1 cellular context compared by ENCODE assay signal in the genomic region with DNA sequence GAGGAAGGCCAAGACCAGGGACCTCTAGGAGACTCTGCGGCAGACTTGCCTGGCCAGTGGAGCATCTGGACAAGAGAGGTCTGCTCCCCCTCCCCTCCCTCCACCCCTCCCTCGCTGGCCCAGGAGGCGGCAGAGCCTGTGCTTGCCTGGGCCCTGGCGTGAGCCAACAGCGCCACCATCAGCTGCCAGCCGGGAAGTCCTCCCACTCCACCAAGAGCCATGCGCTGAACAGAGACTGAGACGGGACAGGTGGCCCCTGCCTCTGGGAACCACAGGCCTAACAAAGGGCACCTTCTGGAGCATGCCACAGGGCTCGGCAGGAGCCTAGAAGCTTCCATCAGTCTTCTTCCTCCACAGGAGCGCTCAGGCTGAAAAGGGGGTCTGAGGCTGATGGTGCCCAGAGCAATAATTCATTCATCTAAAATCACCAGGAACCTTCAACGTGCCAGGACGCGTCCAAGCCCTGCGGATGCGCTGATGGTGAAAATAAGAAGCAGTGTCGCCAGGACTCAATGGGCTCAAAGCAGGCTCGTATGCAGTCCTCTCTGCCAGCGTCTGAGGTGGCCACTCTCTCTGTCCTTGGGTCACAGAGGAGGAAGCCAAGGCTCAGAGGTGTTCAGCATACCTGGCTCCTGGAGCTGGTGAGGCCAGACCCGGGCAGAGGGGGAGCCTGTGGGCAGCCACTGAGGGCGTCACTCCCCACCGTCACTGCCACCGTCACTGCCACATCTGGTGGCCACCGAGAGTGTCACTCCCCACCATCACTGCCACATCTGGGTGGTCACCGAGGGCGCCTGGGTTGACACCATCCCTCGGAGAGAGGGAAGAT.
TF ChIP-seq lines count a peak whose summit lies in the region.

No MANE protein-coding gene starts in this region.

TF ChIP-seq in H1, 55 proteins besides CTCF, POLR2A, EP300 and RAD21:
- TF ChIP-seq SIX5 (IDR thresholded peaks at IDR 0.05; ENCODE audit: low read depth, low read length) = no peak
- TF ChIP-seq GABPA (IDR thresholded peaks at IDR 0.05; ENCODE audit: borderline replicate concordance, insufficient read depth, low read length) = no peak
- TF ChIP-seq BCL11A (IDR thresholded peaks at IDR 0.05; ENCODE audit: low read depth in 2 of 2, low read length in 2 of 2) = no peak
- TF ChIP-seq POU5F1 (IDR thresholded peaks at IDR 0.05; ENCODE audit: low read depth, low read length) = no peak
- TF ChIP-seq EZH2 (IDR thresholded peaks at IDR 0.05; ENCODE audit: low read depth, low read length, severe bottlenecking) = no peak
- no peak for TF ChIP-seq SUZ12 (IDR thresholded peaks at IDR 0.05; ENCODE audit: low read length)
- TF ChIP-seq GTF2F1 (IDR thresholded peaks at IDR 0.05; ENCODE audit: borderline replicate concordance, low read depth, low read length) = no peak
- TF ChIP-seq BACH1 (IDR thresholded peaks at IDR 0.05; ENCODE audit: low read length) = no peak
- no peak for TF ChIP-seq RXRA (IDR thresholded peaks at IDR 0.05; ENCODE audit: insufficient read depth, low read depth, low read length)
- no peak for TF ChIP-seq CEBPB (IDR thresholded peaks at IDR 0.05; ENCODE audit: low read depth, low read length)
- TF ChIP-seq RBBP5 (IDR thresholded peaks at IDR 0.05; ENCODE audit: borderline replicate concordance, low read depth, low read length) = 0 out of 2 replicates have a peak, but pooled peaks have one; percentile 41
- TF ChIP-seq, protein P1, sequence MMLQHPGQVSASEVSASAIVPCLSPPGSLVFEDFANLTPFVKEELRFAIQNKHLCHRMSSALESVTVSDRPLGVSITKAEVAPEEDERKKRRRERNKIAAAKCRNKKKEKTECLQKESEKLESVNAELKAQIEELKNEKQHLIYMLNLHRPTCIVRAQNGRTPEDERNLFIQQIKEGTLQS (IDR thresholded peaks at IDR 0.05; ENCODE audit: insufficient read depth, low read depth, low read length) = no peak
- no peak for TF ChIP-seq YY1 (IDR thresholded peaks at IDR 0.05; ENCODE audit: low read depth, low read length)
- no peak for TF ChIP-seq JUND (IDR thresholded peaks at IDR 0.05; ENCODE audit: low read length)
- TF ChIP-seq CBX8 (IDR thresholded peaks at IDR 0.05; ENCODE audit: borderline replicate concordance, low read depth, low read length) = no peak
- no peak for TF ChIP-seq CREB1 (IDR thresholded peaks at IDR 0.05)
- TF ChIP-seq POLR2AphosphoS5 (IDR thresholded peaks at IDR 0.05; ENCODE audit: low read depth, low read length) = no peak
- TF ChIP-seq SAP30 (IDR thresholded peaks at IDR 0.05; ENCODE audit: insufficient read depth, insufficient replicate concordance, low read length) = no peak
- TF ChIP-seq HDAC2 (IDR thresholded peaks at IDR 0.05; ENCODE audit: borderline replicate concordance in 1 of 2, low read depth in 2 of 2, low read length in 2 of 2) = no peak
- peak; percentile 12 for TF ChIP-seq TAF7 (optimal IDR thresholded peaks at IDR 0.05; ENCODE audit: borderline replicate concordance, low read depth, low read length)
- no peak for TF ChIP-seq SP1 (IDR thresholded peaks at IDR 0.05; ENCODE audit: low read depth, low read length)
- peak; percentile 64; the same call in 1 of the 2 replicates for TF ChIP-seq E2F6 (IDR thresholded peaks at IDR 0.05)
- TF ChIP-seq KDM1A (IDR thresholded peaks at IDR 0.05; ENCODE audit: borderline replicate concordance, low read length) = no peak
- no peak for TF ChIP-seq KDM5A (IDR thresholded peaks at IDR 0.05; ENCODE audit: low read length)
- no peak; the same call in 1 of the 2 replicates for TF ChIP-seq EGR1 (IDR thresholded peaks at IDR 0.05; ENCODE audit: borderline replicate concordance, low read depth, low read length)
- TF ChIP-seq MAX (IDR thresholded peaks at IDR 0.05) = peak; percentile 91
- no peak for TF ChIP-seq RNF2 (IDR thresholded peaks at IDR 0.05; ENCODE audit: borderline replicate concordance, low read depth, low read length, missing control alignments, poor library complexity, severe bottlenecking)
